1 cellular context compared by ENCODE assay signal in genomic region chr19:43250296-43250695, GRCh38.
TF ChIP-seq lines count a peak whose summit lies in the region.

No MANE protein-coding gene starts in this region.

TF ChIP-seq in HEK293, 187 proteins besides CTCF, POLR2A, EP300 and RAD21 (continued from another document):
- TF ChIP-seq ZNF692 (tag by site-specific recombination; IDR thresholded peaks at IDR 0.05) (0 out of 2 replicates have a peak, but pooled peaks have one; percentile 14), GLIS1 (tag by site-specific recombination; IDR thresholded peaks at IDR 0.05) (peak; percentile 65; the same call in 1 of the 2 replicates), ZFP37 (tag by site-specific recombination; IDR thresholded peaks at IDR 0.05) (0 out of 2 replicates have a peak, but pooled peaks have one; percentile 16)
